Comparison of ENCODE assay signal across 1 cellular context in the genomic region with DNA sequence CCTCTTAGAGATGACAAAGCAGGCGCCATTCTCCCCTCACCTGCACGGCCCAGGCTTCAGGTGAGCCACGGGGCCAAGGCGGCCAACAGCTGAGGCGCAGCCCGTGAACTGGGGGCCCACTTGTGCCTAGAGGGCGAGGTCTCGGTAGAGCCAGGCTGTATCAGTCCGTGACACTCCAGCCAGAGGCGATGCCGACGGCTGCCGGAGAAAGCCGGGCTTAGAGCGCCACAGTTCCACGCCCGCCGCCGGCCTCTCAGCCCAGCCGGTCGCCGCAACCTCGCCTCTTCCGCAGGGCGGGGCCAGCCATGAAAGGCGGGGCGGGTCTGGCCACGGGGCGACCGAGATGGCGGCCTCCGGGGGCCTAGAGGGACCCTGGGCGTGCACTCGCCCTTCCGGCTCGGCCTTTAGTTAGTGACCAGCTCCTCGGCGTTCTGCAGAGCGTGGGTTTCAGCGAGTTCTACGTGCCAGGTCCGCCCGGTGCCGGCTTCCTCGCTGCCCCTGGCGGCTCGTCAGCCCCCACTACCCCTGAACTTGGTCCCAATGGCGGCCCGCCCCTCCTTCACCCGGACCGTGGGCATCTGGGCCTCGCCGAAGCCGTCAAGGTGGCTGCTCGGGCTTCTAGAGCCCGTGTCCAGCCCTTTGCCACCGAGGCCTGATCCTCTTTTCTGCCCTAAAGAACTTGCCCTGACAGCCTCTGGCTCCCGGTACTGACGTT.
TF ChIP-seq lines count a peak whose summit lies in the region.

Gene ZNF621, plus strand, starts transcription at position 390 of the 715 bp plus-strand sequence. CDS start 881 bp downstream, outside the sequence.

TF ChIP-seq in GM12878, 131 proteins besides CTCF, POLR2A, EP300 and RAD21 (continued from another document):
- TF ChIP-seq E4F1 (IDR thresholded peaks at IDR 0.05; ENCODE audit: borderline replicate concordance, partially characterized antibody) (no peak), PML (IDR thresholded peaks at IDR 0.05; ENCODE audit: low read length) (no peak; the same call in none of the 2 replicates)
